ENCODE assay signal across 1 cellular context in the genomic region with DNA sequence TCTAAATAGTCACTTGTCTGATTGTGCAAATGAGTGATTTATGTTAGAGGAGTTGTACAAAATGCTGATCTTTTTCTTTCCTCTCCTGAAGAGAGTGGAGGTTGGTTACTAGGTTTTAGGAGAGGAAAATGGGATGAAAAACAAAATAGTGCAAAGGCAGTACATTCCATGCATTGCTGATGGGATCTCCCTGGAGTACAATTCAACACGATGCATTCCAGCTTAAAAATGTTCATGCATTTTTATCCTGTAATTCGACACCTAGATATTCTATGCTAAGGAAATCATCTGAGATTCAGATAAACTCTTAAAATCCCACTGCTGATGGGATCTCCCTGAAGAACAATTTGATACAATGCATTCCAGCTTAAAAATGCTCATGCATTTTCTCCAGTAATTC.
TF ChIP-seq lines count a peak whose summit lies in the region.

No MANE protein-coding gene starts in this region.

TF ChIP-seq in GM23338, 12 proteins besides CTCF, POLR2A, EP300 and RAD21:
- TF ChIP-seq, protein P1, sequence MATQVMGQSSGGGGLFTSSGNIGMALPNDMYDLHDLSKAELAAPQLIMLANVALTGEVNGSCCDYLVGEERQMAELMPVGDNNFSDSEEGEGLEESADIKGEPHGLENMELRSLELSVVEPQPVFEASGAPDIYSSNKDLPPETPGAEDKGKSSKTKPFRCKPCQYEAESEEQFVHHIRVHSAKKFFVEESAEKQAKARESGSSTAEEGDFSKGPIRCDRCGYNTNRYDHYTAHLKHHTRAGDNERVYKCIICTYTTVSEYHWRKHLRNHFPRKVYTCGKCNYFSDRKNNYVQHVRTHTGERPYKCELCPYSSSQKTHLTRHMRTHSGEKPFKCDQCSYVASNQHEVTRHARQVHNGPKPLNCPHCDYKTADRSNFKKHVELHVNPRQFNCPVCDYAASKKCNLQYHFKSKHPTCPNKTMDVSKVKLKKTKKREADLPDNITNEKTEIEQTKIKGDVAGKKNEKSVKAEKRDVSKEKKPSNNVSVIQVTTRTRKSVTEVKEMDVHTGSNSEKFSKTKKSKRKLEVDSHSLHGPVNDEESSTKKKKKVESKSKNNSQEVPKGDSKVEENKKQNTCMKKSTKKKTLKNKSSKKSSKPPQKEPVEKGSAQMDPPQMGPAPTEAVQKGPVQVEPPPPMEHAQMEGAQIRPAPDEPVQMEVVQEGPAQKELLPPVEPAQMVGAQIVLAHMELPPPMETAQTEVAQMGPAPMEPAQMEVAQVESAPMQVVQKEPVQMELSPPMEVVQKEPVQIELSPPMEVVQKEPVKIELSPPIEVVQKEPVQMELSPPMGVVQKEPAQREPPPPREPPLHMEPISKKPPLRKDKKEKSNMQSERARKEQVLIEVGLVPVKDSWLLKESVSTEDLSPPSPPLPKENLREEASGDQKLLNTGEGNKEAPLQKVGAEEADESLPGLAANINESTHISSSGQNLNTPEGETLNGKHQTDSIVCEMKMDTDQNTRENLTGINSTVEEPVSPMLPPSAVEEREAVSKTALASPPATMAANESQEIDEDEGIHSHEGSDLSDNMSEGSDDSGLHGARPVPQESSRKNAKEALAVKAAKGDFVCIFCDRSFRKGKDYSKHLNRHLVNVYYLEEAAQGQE (IDR thresholded peaks at IDR 0.05; ENCODE audit: unreplicated experiment) = no peak
- TF ChIP-seq POLR2AphosphoS5 (IDR thresholded peaks at IDR 0.05; ENCODE audit: low read depth) (no peak), CREB1 (CRISPR knock-in tag; IDR thresholded peaks at IDR 0.05; ENCODE audit: low read depth) (no peak), STAT1 (IDR thresholded peaks at IDR 0.05; ENCODE audit: unreplicated experiment) (no peak), JUNB (IDR thresholded peaks at IDR 0.05; ENCODE audit: unreplicated experiment) (no peak), NANOG (IDR thresholded peaks at IDR 0.05; ENCODE audit: borderline replicate concordance) (no peak), EZH2 (IDR thresholded peaks at IDR 0.05; ENCODE audit: low read depth, unreplicated experiment) (no peak), ZNF114 (CRISPR knock-in tag; IDR thresholded peaks at IDR 0.05) (no peak), ZNF331 (CRISPR knock-in tag; IDR thresholded peaks at IDR 0.05; ENCODE audit: low read depth) (no peak), EZH2phosphoT487 (IDR thresholded peaks at IDR 0.05; ENCODE audit: unreplicated experiment) (no peak)
- TF ChIP-seq, protein P2, sequence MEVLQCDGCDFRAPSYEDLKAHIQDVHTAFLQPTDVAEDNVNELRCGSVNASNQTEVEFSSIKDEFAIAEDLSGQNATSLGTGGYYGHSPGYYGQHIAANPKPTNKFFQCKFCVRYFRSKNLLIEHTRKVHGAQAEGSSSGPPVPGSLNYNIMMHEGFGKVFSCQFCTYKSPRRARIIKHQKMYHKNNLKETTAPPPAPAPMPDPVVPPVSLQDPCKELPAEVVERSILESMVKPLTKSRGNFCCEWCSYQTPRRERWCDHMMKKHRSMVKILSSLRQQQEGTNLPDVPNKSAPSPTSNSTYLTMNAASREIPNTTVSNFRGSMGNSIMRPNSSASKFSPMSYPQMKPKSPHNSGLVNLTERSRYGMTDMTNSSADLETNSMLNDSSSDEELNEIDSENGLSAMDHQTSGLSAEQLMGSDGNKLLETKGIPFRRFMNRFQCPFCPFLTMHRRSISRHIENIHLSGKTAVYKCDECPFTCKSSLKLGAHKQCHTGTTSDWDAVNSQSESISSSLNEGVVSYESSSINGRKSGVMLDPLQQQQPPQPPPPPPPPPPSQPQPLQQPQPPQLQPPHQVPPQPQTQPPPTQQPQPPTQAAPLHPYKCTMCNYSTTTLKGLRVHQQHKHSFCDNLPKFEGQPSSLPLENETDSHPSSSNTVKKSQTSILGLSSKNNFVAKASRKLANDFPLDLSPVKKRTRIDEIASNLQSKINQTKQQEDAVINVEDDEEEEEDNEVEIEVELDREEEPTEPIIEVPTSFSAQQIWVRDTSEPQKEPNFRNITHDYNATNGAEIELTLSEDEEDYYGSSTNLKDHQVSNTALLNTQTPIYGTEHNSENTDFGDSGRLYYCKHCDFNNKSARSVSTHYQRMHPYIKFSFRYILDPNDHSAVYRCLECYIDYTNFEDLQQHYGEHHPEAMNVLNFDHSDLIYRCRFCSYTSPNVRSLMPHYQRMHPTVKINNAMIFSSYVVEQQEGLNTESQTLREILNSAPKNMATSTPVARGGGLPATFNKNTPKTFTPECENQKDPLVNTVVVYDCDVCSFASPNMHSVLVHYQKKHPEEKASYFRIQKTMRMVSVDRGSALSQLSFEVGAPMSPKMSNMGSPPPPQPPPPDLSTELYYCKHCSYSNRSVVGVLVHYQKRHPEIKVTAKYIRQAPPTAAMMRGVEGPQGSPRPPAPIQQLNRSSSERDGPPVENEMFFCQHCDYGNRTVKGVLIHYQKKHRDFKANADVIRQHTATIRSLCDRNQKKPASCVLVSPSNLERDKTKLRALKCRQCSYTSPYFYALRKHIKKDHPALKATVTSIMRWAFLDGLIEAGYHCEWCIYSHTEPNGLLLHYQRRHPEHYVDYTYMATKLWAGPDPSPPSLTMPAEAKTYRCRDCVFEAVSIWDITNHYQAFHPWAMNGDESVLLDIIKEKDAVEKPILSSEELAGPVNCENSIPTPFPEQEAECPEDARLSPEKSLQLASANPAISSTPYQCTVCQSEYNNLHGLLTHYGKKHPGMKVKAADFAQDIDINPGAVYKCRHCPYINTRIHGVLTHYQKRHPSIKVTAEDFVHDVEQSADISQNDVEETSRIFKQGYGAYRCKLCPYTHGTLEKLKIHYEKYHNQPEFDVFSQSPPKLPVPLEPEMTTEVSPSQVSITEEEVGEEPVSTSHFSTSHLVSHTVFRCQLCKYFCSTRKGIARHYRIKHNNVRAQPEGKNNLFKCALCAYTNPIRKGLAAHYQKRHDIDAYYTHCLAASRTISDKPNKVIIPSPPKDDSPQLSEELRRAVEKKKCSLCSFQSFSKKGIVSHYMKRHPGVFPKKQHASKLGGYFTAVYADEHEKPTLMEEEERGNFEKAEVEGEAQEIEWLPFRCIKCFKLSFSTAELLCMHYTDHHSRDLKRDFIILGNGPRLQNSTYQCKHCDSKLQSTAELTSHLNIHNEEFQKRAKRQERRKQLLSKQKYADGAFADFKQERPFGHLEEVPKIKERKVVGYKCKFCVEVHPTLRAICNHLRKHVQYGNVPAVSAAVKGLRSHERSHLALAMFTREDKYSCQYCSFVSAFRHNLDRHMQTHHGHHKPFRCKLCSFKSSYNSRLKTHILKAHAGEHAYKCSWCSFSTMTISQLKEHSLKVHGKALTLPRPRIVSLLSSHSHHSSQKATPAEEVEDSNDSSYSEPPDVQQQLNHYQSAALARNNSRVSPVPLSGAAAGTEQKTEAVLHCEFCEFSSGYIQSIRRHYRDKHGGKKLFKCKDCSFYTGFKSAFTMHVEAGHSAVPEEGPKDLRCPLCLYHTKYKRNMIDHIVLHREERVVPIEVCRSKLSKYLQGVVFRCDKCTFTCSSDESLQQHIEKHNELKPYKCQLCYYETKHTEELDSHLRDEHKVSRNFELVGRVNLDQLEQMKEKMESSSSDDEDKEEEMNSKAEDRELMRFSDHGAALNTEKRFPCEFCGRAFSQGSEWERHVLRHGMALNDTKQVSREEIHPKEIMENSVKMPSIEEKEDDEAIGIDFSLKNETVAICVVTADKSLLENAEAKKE (CRISPR knock-in tag; IDR thresholded peaks at IDR 0.05) = no peak
- TF ChIP-seq, protein P3, sequence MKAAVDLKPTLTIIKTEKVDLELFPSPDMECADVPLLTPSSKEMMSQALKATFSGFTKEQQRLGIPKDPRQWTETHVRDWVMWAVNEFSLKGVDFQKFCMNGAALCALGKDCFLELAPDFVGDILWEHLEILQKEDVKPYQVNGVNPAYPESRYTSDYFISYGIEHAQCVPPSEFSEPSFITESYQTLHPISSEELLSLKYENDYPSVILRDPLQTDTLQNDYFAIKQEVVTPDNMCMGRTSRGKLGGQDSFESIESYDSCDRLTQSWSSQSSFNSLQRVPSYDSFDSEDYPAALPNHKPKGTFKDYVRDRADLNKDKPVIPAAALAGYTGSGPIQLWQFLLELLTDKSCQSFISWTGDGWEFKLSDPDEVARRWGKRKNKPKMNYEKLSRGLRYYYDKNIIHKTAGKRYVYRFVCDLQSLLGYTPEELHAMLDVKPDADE (IDR thresholded peaks at IDR 0.05) = no peak
